Comparison of ENCODE assay signal across 8 cellular contexts in the genomic region with DNA sequence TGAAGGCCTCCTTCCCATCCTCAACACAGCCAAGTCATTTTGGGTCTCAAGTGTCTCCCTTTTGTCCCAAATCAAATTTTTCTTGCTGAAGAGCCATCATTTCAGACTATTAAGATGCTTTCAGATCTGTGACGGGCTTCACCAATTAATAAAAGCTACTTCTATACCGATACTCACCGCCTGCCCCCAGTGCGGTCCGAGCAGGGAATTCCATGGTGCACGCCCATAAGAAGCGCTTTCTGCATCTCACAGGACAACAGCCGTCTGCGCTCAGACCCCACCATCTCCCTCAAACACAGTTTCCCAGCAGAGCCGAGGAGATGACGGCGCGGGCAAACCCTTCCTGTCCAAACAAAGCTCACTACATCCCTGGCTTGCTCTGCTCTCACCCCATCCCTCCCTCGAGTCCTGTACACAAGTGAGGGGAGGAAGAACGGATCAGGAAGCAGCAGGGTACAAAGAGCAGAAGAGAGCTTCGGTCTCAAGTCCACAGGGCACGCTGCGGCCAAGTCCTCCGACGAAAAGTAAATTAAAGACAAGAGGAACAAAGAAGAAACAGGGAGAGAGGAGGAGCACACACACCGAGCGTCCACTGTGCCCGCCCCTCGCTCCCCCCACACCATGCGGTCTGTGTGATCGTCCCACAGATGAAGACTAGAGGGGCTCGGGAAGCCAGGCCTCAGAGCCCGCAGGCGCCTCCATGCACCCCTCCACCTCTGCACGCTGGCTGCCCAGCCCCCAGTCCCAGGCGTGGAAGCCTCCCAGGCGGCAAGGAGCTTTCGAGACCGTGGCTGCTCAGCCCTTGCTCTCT.
A peak's percentile ranks its signal among the peaks of the same experiment; 100 is the strongest.
DNase-seq lines count a peak whose midpoint lies in the region; ATAC-seq and TF ChIP-seq lines count a peak whose summit lies in the region.
"Had no signal": no experiment of that assay in that cellular context is flagged by ENCODE, and none has a peak within 500 bp of the region (broad histone marks: within the 10 kb centered on the region; RNA-seq: fewer than 3 reads in every experiment).

No MANE protein-coding gene starts in this region.

- no peaks in the 10 kb centered on the region for H3K36me3 ChIP-seq in sigmoid colon

- intact Hi-C loops in sigmoid colon (cut with DNase I), result no loop called here

- no peak overlapping the region for H2AFZ ChIP-seq in H9 (ENCODE audit: low read length)

- H2AK5ac ChIP-seq in H9 (ENCODE audit: insufficient read length, low read length), result no peak overlapping the region

- H3T11ph ChIP-seq in H9 (ENCODE audit: low read length), result no peak overlapping the region

- H3K27ac ChIP-seq in H9 (ENCODE audit: insufficient read length, low read depth, low read length) (no peak overlapping the region), sigmoid colon (peak overlapping the region in 3 of 4 donors; percentile 36 to 68 (median 63))

- POLR2A ChIA-PET in activated CD8-positive, alpha-beta T cell treated with anti-CD3 and anti-CD28 coated beads, Interleukin-2, amount 10 ng/mL, durations not matched to agents 7 days and 5 days (lab: Charles Lee), result no interaction called here

- H4K20me1 ChIP-seq in H9 (ENCODE audit: control insufficient read depth, insufficient read depth, insufficient read length), result no peaks in the 10 kb centered on the region

- H3K9ac ChIP-seq in H9 (ENCODE audit: extremely low read depth, insufficient read length, low read length), result no peak overlapping the region

- H2BK5ac ChIP-seq in H9 (ENCODE audit: insufficient read length, low read length), result no peak overlapping the region

- no peak overlapping the region for H4K5ac ChIP-seq in H9 (ENCODE audit: insufficient read length, low read depth, low read length)

- no peak overlapping the region for H3K4ac ChIP-seq in H9 (ENCODE audit: low read depth, low read length)

- ATAC-seq in activated CD8-positive, alpha-beta T cell treated with anti-CD3 and anti-CD28 coated beads, Interleukin-2, amount 10 ng/mL, durations not matched to agents 7 days and 5 days, result no peak

- H3K56ac ChIP-seq in H9 (ENCODE audit: insufficient read length, low read depth, low read length), result no peak overlapping the region

- H3K14ac ChIP-seq in H9 (ENCODE audit: insufficient read depth, low read length), result no peak overlapping the region

- no peak for TF ChIP-seq EP300 in sigmoid colon (IDR thresholded peaks at IDR 0.05)

- H3K27ac Mint-ChIP-seq in H9 (peak overlapping the region; percentile 64 to 83 (median 78)), immature natural killer cell (peak overlapping the region in 1 of 6 donors; percentile 31)
- peak overlapping the region; percentile 48 for H3K27ac Mint-ChIP-seq in activated CD8-positive, alpha-beta T cell treated with anti-CD3 and anti-CD28 coated beads, Interleukin-2, amount 10 ng/mL, durations not matched to agents 7 days and 5 days

- H3K23me2 ChIP-seq in H9 (ENCODE audit: insufficient read length, low read depth, low read length, poor library complexity, severe bottlenecking), result no peaks in the 10 kb centered on the region

- whole genome bisulfite sequencing in H9 (ENCODE audit: extremely low coverage, insufficient read length, low lambda C conversion rate), result no CpG with 5 or more reads among the region's 34 CpGs
- 42 to 62% methylated on average over 34 of the region's 34 CpGs for WGBS in sigmoid colon, 2 donors

- H2BK20ac ChIP-seq in H9 (ENCODE audit: low read depth, low read length, poor library complexity, severe bottlenecking), result no peak overlapping the region

- DNase-seq in H9, result no peak
- DNase-seq in activated CD8-positive, alpha-beta T cell treated with anti-CD3 and anti-CD28 coated beads, Interleukin-2, amount 10 ng/mL, durations not matched to agents 7 days and 5 days, result no peak
- no peak for DNase-seq in immature natural killer cell
- no peak for DNase-seq in sigmoid colon
- DNase-seq in stimulated activated CD4-positive, alpha-beta T cell treated with anti-CD3 and anti-CD28 coated beads, Interleukin-1b, Interleukin-23, amount 100 ng/mL, for 48 hours, result no peak
- DNase-seq in NCI-H2171 (lab: John Stamatoyannopoulos, UW), result no peak
- DNase-seq in stimulated activated CD4-positive, alpha-beta T cell treated with anti-CD3 and anti-CD28 coated beads, Interleukin-2, amount 100 ng/mL, for 24 hours, result no peak

- H2BK15ac ChIP-seq in H9 (ENCODE audit: low read depth, low read length), result no peak overlapping the region

- no peaks in the 10 kb centered on the region for H3K79me1 ChIP-seq in H9 (ENCODE audit: insufficient read depth, low read depth, low read length, poor library complexity, severe bottlenecking)

- no peak overlapping the region for H3K23ac ChIP-seq in H9 (ENCODE audit: insufficient read length, low read depth, low read length)

- H3K4me2 ChIP-seq in H9 (ENCODE audit: insufficient read depth, insufficient read length, low read length), result no peak overlapping the region

- no peaks in the 10 kb centered on the region; the same call in 1 of the 2 replicates for H3K79me2 ChIP-seq in H9 (ENCODE audit: insufficient read depth, low read length)

- H3K4me1 ChIP-seq in H9 (ENCODE audit: insufficient read depth, low read length) (no peaks in the 10 kb centered on the region), sigmoid colon (peaks cover 0 to 33% (median 25%) of the 10 kb centered on the region in 4 donors)

- H3K27me3 ChIP-seq in H9 (ENCODE audit: insufficient read depth, low read length), result no peaks in the 10 kb centered on the region
- H3K27me3 ChIP-seq in sigmoid colon, result no peaks in the 10 kb centered on the region
- H3K27me3 ChIP-seq: MG63 had no signal

- TF ChIP-seq POLR2A in sigmoid colon (IDR thresholded peaks at IDR 0.05), result no peak

- TF ChIP-seq CTCF in H9 (conservative IDR thresholded peaks at IDR 0.05) (no peak), sigmoid colon (IDR thresholded peaks at IDR 0.05) (no peak)

- peak overlapping the region in 3 of 4 donors; percentile 16 to 25 (median 23) for H3K4me3 ChIP-seq in sigmoid colon
- H3K4me3 ChIP-seq: MG63 had no signal

- no peaks in the 10 kb centered on the region for H3K9me3 Mint-ChIP-seq in H9
- no peaks in the 10 kb centered on the region for H3K9me3 Mint-ChIP-seq in activated CD8-positive, alpha-beta T cell treated with anti-CD3 and anti-CD28 coated beads, Interleukin-2, amount 10 ng/mL, durations not matched to agents 7 days and 5 days (ENCODE audit: insufficient read depth)
- H3K9me3 Mint-ChIP-seq in immature natural killer cell, result no peaks in the 10 kb centered on the region

- H3K36me3 Mint-ChIP-seq in H9 (ENCODE audit: insufficient read depth in 1 of 3, low read depth in 3 of 3), result peaks cover 0 to 21% (median 3%) of the 10 kb centered on the region in 3 experiments; a peak in 3 of 7 replicates
- H3K36me3 Mint-ChIP-seq in activated CD8-positive, alpha-beta T cell treated with anti-CD3 and anti-CD28 coated beads, Interleukin-2, amount 10 ng/mL, durations not matched to agents 7 days and 5 days (ENCODE audit: low read depth), result peaks cover 12% of the 10 kb centered on the region
- peaks cover 12 to 23% (median 15%) of the 10 kb centered on the region in 3 donors for H3K36me3 Mint-ChIP-seq in immature natural killer cell

- H3K4me1 Mint-ChIP-seq in H9 (peaks cover 41 to 64% of the 10 kb centered on the region in 2 experiments), immature natural killer cell (peaks cover 31 to 43% of the 10 kb centered on the region in 2 donors)
- peaks cover 41% of the 10 kb centered on the region for H3K4me1 Mint-ChIP-seq in activated CD8-positive, alpha-beta T cell treated with anti-CD3 and anti-CD28 coated beads, Interleukin-2, amount 10 ng/mL, durations not matched to agents 7 days and 5 days (ENCODE audit: low read depth)

- H4K8ac ChIP-seq in H9 (replicated peaks; ENCODE audit: insufficient read length, low read depth, low read length), result no peak overlapping the region

- CTCF ChIA-PET in activated CD8-positive, alpha-beta T cell treated with anti-CD3 and anti-CD28 coated beads, Interleukin-2, amount 10 ng/mL, durations not matched to agents 7 days and 5 days (lab: Charles Lee), result interaction anchor here (0.6 to 1.5 kb wide), 2 partner anchors 11 to 185 kb away, joined by 3 read pairs; no protein-coding TSS in a partner anchor

- H3K4me3 Mint-ChIP-seq in H9 (no peak overlapping the region), immature natural killer cell (peak overlapping the region in 3 of 5 donors; percentile 0 to 53 (median 33))
- H3K4me3 Mint-ChIP-seq in activated CD8-positive, alpha-beta T cell treated with anti-CD3 and anti-CD28 coated beads, Interleukin-2, amount 10 ng/mL, durations not matched to agents 7 days and 5 days, result peak overlapping the region; percentile 44

- no peak overlapping the region for H4K91ac ChIP-seq in H9 (ENCODE audit: insufficient read length, low read depth, low read length)

- no peaks in the 10 kb centered on the region for H3K9me3 ChIP-seq in H9 (ENCODE audit: control insufficient read depth, low read depth, low read length)
- no peaks in the 10 kb centered on the region for H3K9me3 ChIP-seq in sigmoid colon
- H3K9me3 ChIP-seq: MG63 had no signal

- no peak overlapping the region for H2BK120ac ChIP-seq in H9 (ENCODE audit: low read depth, low read length, poor library complexity, severe bottlenecking)

- no peak overlapping the region for H2BK12ac ChIP-seq in H9 (ENCODE audit: insufficient read length, low read depth, low read length)

- no peak overlapping the region for H3K18ac ChIP-seq in H9 (ENCODE audit: insufficient read length, low read depth, low read length)

- H3K27me3 Mint-ChIP-seq in H9 (ENCODE audit: low read depth) (no peaks in the 10 kb centered on the region), immature natural killer cell (ENCODE audit: low read depth in 3 of 3) (peaks cover 2 to 8% (median 6%) of the 10 kb centered on the region in 3 donors)
- no peaks in the 10 kb centered on the region for H3K27me3 Mint-ChIP-seq in activated CD8-positive, alpha-beta T cell treated with anti-CD3 and anti-CD28 coated beads, Interleukin-2, amount 10 ng/mL, durations not matched to agents 7 days and 5 days (ENCODE audit: low read depth)

Comparison
In these comparisons a context has a peak if more than half of its experiments do, and no peak if none do; other contexts are left out.
1. H3K4me3 Mint-ChIP-seq: peak in activated CD8-positive, alpha-beta T cell treated with anti-CD3 and anti-CD28 coated beads, Interleukin-2, amount 10 ng/mL, durations not matched to agents 7 days and 5 days (single experiment) and immature natural killer cell (3 of 5); none in H9 (0 of 2).